12 cellular contexts compared by ENCODE assay signal in the genomic region with DNA sequence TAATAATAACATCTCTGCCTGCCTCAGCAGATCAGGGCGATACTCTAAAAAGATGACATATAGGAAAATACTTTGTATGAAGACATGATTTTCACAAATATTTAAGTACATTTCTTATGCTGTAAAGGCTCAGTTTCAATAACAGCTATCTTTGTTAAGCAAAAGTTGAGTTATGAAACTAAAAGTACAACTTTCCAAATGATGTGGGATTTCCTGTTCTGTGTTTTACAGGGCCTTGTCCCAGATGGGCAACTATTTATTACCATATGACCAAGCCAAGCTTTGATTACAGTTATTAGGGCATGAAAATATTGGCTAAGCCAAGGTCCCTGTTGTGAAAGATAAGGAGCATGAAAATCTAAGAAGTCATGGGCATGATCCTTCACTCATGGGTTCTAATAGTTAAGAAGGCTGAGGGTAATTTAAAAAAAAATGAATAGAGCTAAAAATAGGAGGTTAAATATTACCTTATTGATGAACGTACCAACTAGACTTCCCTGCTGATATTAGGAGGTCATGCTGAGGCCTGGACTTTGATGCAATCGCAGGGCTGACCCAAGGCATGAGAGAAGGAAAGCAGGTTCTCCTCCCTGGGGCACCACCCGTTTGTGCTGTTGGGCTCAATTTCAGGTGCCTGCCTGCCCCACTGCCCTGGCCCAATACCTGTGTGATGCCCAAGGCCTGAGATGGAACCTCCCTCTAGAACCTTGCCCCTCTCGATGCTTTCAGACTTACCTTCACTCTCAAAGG.
DNase-seq lines count a peak whose midpoint lies in the region; ATAC-seq and TF ChIP-seq lines count a peak whose summit lies in the region.
"Had no signal": no experiment of that assay in that cellular context is flagged by ENCODE, and none has a peak within 500 bp of the region (broad histone marks: within the 10 kb centered on the region; RNA-seq: fewer than 3 reads in every experiment).

No MANE protein-coding gene starts in this region.

- H3K4me3 Mint-ChIP-seq in glutamatergic neuron (ENCODE audit: unreplicated experiment): no peak overlapping the region
- H3K4me3 Mint-ChIP-seq: mesothelial cell of epicardium had no signal

- H3K27ac ChIP-seq in Peyer's patch: peak overlapping the region in 1 of 4 donors; percentile 40
- H3K27ac ChIP-seq in substantia nigra (ENCODE audit: low read depth, low read length, poor library complexity, severe bottlenecking): no peak overlapping the region
- H3K27ac ChIP-seq: breast epithelium had no signal

- H3K4me3 ChIP-seq in GM12865 (ENCODE audit: low read depth, low read length) (no peak overlapping the region), Peyer's patch (no peak overlapping the region)
- H3K4me3 ChIP-seq: breast epithelium had no signal

- H3K27ac Mint-ChIP-seq in glutamatergic neuron (ENCODE audit: unreplicated experiment): no peak overlapping the region
- H3K27ac Mint-ChIP-seq: mesothelial cell of epicardium had no signal

- H3K4me1 ChIP-seq in Peyer's patch: peaks cover 0 to 5% (median 0%) of the 10 kb centered on the region in 4 donors
- H3K4me1 ChIP-seq: breast epithelium had no signal

- no peak for TF ChIP-seq POLR2A in Peyer's patch (IDR thresholded peaks at IDR 0.05)

- ATAC-seq in GM19395 (IDR thresholded peaks at IDR 0.05; ENCODE audit: unreplicated experiment) (peak; percentile 55), HG03060 (IDR thresholded peaks at IDR 0.05; ENCODE audit: low read depth, unreplicated experiment) (peak; percentile 55)

- DNase-seq in GM12865 (ENCODE audit: low read depth) (peak; percentile 64), amniotic epithelial cell (ENCODE audit: low read depth) (peak; percentile 5), Peyer's patch (no peak), substantia nigra (lab: John Stamatoyannopoulos, UW) (no peak), glutamatergic neuron (no peak), foreskin melanocyte (no peak)
- DNase-seq: DND-41; stimulated activated CD4-positive, alpha-beta T cell treated with anti-CD3 and anti-CD28 coated beads, Interleukin-15, amount 100 ng/mL, for 24 hours had no signal

- peaks cover 4% of the 10 kb centered on the region for H3K9me3 Mint-ChIP-seq in glutamatergic neuron (ENCODE audit: unreplicated experiment)
- H3K9me3 Mint-ChIP-seq: mesothelial cell of epicardium had no signal

- H3K36me3 ChIP-seq in Peyer's patch: no peaks in the 10 kb centered on the region
- H3K36me3 ChIP-seq: breast epithelium had no signal

- no peaks in the 10 kb centered on the region for H3K4me1 Mint-ChIP-seq in glutamatergic neuron (ENCODE audit: low read depth, unreplicated experiment)

- TF ChIP-seq CTCF in GM12865 (IDR thresholded peaks at IDR 0.05; ENCODE audit: insufficient read depth, low read depth, low read length, missing control alignments) (no peak), Peyer's patch (IDR thresholded peaks at IDR 0.05) (no peak), glutamatergic neuron (IDR thresholded peaks at IDR 0.05; ENCODE audit: partially characterized antibody, unreplicated experiment) (no peak)

- H3K27me3 Mint-ChIP-seq in glutamatergic neuron (ENCODE audit: unreplicated experiment): no peaks in the 10 kb centered on the region

- H3K9me3 ChIP-seq in Peyer's patch: no peaks in the 10 kb centered on the region
- H3K9me3 ChIP-seq: breast epithelium had no signal

- H3K36me3 Mint-ChIP-seq in glutamatergic neuron (ENCODE audit: unreplicated experiment): no peaks in the 10 kb centered on the region
- H3K36me3 Mint-ChIP-seq: mesothelial cell of epicardium had no signal

- no peaks in the 10 kb centered on the region for H3K27me3 ChIP-seq in Peyer's patch
- H3K27me3 ChIP-seq: breast epithelium had no signal

Comparison
In these comparisons a context has a peak if more than half of its experiments do, and no peak if none do; other contexts are left out.
1. DNase-seq: peak in GM12865 (single experiment) and amniotic epithelial cell (single experiment); none in Peyer's patch (0 of 3), substantia nigra (0 of 49), glutamatergic neuron (single experiment) and foreskin melanocyte (single experiment).